ENCODE assay signal across 12 cellular contexts in genomic region chr4:147596976-147597375, GRCh38. TPM values are rescaled to one million over a fixed set of nuclear protein-coding genes. Genes with fewer than 3 reads are reported as not detected.
DNase-seq lines count a peak whose midpoint lies in the region; ATAC-seq, FAIRE-seq and TF ChIP-seq lines count a peak whose summit lies in the region.
"Had no signal": no experiment of that assay in that cellular context is flagged by ENCODE, and none has a peak within 500 bp of the region (broad histone marks: within the 10 kb centered on the region; RNA-seq: fewer than 3 reads in every experiment).

No MANE protein-coding gene starts in this region.

- no peak for ATAC-seq in HG03378 (IDR thresholded peaks at IDR 0.05; ENCODE audit: unreplicated experiment)
- ATAC-seq: natural killer cell had no signal

- H3K9me3 Mint-ChIP-seq in Caco-2 (ENCODE audit: unreplicated experiment) = no peaks in the 10 kb centered on the region
- H3K9me3 Mint-ChIP-seq: natural killer cell had no signal

- dilution Hi-C loops in keratinocyte (cut with MboI; ENCODE audit: extremely low pct_ligation_motif_present, low sequenced_read_pairs) = no loop called here

- no peak for FAIRE-seq in keratinocyte (lab: Jason Lieb, UNC)

- H4K20me1 ChIP-seq in keratinocyte (ENCODE audit: control insufficient read depth, extremely low read depth, insufficient read depth, low read length) = no peaks in the 10 kb centered on the region

- 48 to 53% methylated on average over 1 of the region's 1 CpG for WGBS in lower leg skin, 2 donors

- H3K4me2 ChIP-seq in keratinocyte (ENCODE audit: control insufficient read depth, extremely low read depth, insufficient read depth, low read depth, low read length) = peak overlapping the region; percentile 41

- no peak for TF ChIP-seq CTCF in keratinocyte (optimal IDR thresholded peaks at IDR 0.05 in 1 of 3, IDR thresholded peaks at IDR 0.05 in 1 of 3, conservative IDR thresholded peaks at IDR 0.05 in 1 of 3; ENCODE audit: extremely low read depth in 1 of 3, insufficient read depth in 2 of 3, low read length in 3 of 3)
- no peak for TF ChIP-seq CTCF in lower leg skin (IDR thresholded peaks at IDR 0.05)
- TF ChIP-seq CTCF in Caco-2 (IDR thresholded peaks at IDR 0.05; ENCODE audit: insufficient read depth in 1 of 2, low read depth in 1 of 2, low read length in 1 of 2, severe bottlenecking in 1 of 2, unreplicated experiment in 1 of 2) = no peak

- H3K27me3 ChIP-seq in keratinocyte (ENCODE audit: control insufficient read depth, extremely low read depth, insufficient read depth, low read length) (no peaks in the 10 kb centered on the region), Caco-2 (replicated peaks; ENCODE audit: control insufficient read depth, insufficient read depth, low read length) (no peaks in the 10 kb centered on the region)
- H3K27me3 ChIP-seq: esophagus squamous epithelium had no signal

- no peak overlapping the region for H2AFZ ChIP-seq in keratinocyte (ENCODE audit: control insufficient read depth, low read length)

- POLR2A ChIA-PET in Caco-2 (lab: Charles Lee) = no interaction called here

- no peak overlapping the region for H3K27ac ChIP-seq in keratinocyte (ENCODE audit: control insufficient read depth, insufficient read depth, low read length)
- H3K27ac ChIP-seq: esophagus squamous epithelium had no signal

- H3K4me3 ChIP-seq in keratinocyte (ENCODE audit: control insufficient read depth in 2 of 3, extremely low read depth in 1 of 3, insufficient read depth in 2 of 3, low read depth in 1 of 3, low read length in 3 of 3) = no peak overlapping the region
- no peak overlapping the region for H3K4me3 ChIP-seq in lower leg skin (ENCODE audit: low read depth, poor library complexity, severe bottlenecking)
- no peak overlapping the region for H3K4me3 ChIP-seq in Caco-2 (ENCODE audit: low read depth, low read length)
- H3K4me3 ChIP-seq: esophagus squamous epithelium had no signal

- CTCF ChIA-PET in Caco-2 (lab: Charles Lee) = interaction anchor here (2.4 kb wide), 1 partner anchor 270 kb away, joined by 10 read pairs; no protein-coding TSS in a partner anchor

- H3K27ac Mint-ChIP-seq in Caco-2 (ENCODE audit: unreplicated experiment) = no peak overlapping the region
- H3K27ac Mint-ChIP-seq: natural killer cell had no signal

- H3K27me3 Mint-ChIP-seq in Caco-2 (ENCODE audit: insufficient read depth, unreplicated experiment) = no peaks in the 10 kb centered on the region

- H3K36me3 Mint-ChIP-seq in Caco-2 (ENCODE audit: insufficient read depth, unreplicated experiment) = no peaks in the 10 kb centered on the region
- H3K36me3 Mint-ChIP-seq: natural killer cell had no signal

- peak; percentile 29 for DNase-seq in SIG-M5 treated with dmso at 0.1 percent for 504 hours (lab: John Stamatoyannopoulos, UW; ENCODE audit: unreplicated experiment)
- no peak for DNase-seq in SIG-M5 (lab: John Stamatoyannopoulos, UW)
- peak; percentile 92 for DNase-seq in amniotic epithelial cell (ENCODE audit: low read depth)
- no peak for DNase-seq in keratinocyte (ENCODE audit: low read depth, low spot score)
- no peak for DNase-seq in lower leg skin (ENCODE audit: low spot score in 2 of 2)
- DNase-seq in stimulated activated CD4-positive, alpha-beta T cell treated with anti-CD3 and anti-CD28 coated beads, Interleukin-2, amount 100 ng/mL, for 24 hours = no peak
- DNase-seq in Caco-2 = no peak
- DNase-seq: esophagus squamous epithelium, natural killer cell, NCI-H524 treated with DMSO at 0.1 percent for 48 hours, T-helper 9 cell had no signal

- no peak for TF ChIP-seq POLR2A in lower leg skin (IDR thresholded peaks at IDR 0.05)

- intact Hi-C loops in lower leg skin (cut with DNase I; ENCODE audit: low total_unique reads) (no loop called here), Caco-2 (cut with micrococcal nuclease; ENCODE audit: unreplicated experiment) (loop anchor here (1.0 kb wide), 1 partner anchor 269 kb away; no protein-coding TSS in a partner anchor)

- H3K36me3 ChIP-seq in keratinocyte (ENCODE audit: control insufficient read depth in 2 of 2, extremely low read depth in 1 of 2, insufficient read depth in 2 of 2, low read length in 2 of 2) (no peaks in the 10 kb centered on the region), Caco-2 (ENCODE audit: control insufficient read depth, insufficient read depth, low read length) (no peaks in the 10 kb centered on the region)
- H3K36me3 ChIP-seq: esophagus squamous epithelium had no signal

- H3K4me1 ChIP-seq in keratinocyte (ENCODE audit: control insufficient read depth, extremely low read depth, insufficient read depth, low read length) = peaks cover 12% of the 10 kb centered on the region
- H3K4me1 ChIP-seq in Caco-2 = no peaks in the 10 kb centered on the region
- H3K4me1 ChIP-seq: esophagus squamous epithelium had no signal

- H3K79me2 ChIP-seq in keratinocyte (ENCODE audit: control insufficient read depth, insufficient read depth, low read length) = no peaks in the 10 kb centered on the region

- no peak overlapping the region for H3K9ac ChIP-seq in keratinocyte (ENCODE audit: control insufficient read depth, extremely low read depth, insufficient read depth, low read length)

- H3K4me3 Mint-ChIP-seq in Caco-2 (ENCODE audit: unreplicated experiment) = no peak overlapping the region
- H3K4me3 Mint-ChIP-seq: natural killer cell had no signal

- H3K9me3 ChIP-seq in keratinocyte (ENCODE audit: control insufficient read depth, low read depth, low read length) = no peaks in the 10 kb centered on the region
- no peaks in the 10 kb centered on the region for H3K9me3 ChIP-seq in Caco-2
- H3K9me3 ChIP-seq: esophagus squamous epithelium had no signal

- no TSS peak for BruUV-seq in Caco-2 (replicated peaks; lab: Mats Ljungman, UMichigan)

- H3K9me1 ChIP-seq in keratinocyte (ENCODE audit: control insufficient read depth, extremely low read depth, insufficient read depth, low read length) = no peaks in the 10 kb centered on the region

- no peaks in the 10 kb centered on the region for H3K4me1 Mint-ChIP-seq in Caco-2 (ENCODE audit: low read depth, unreplicated experiment)
- H3K4me1 Mint-ChIP-seq: natural killer cell had no signal

RNA-seq across cellular contexts. Expression of gene TMEM184C, which starts 20.2 kb away (rescaled TPM):
- polyA plus RNA-seq in keratinocyte = 18.0 to 32.2 TPM (median 22.1 TPM) in 3 replicates
- polyA plus RNA-seq in keratinocyte (2011; ENCODE audit: low read depth) = 18.9 TPM
- polyA plus RNA-seq in keratinocyte (2011; cell fraction: cytosol; rRNA removed) = 12.2 and 23.3 TPM in 2 replicates
- polyA plus RNA-seq in keratinocyte (2011; cell fraction: nucleus; rRNA removed) = 18.8 and 19.0 TPM in 2 replicates
- 20.3 and 21.1 TPM in 2 replicates for polyA plus RNA-seq in keratinocyte (2012; ENCODE audit: low replicate concordance)
- 13.5 to 40.8 TPM (median 36.4 TPM) in 3 replicates for polyA minus RNA-seq in keratinocyte
- 18.0 TPM for polyA minus RNA-seq in keratinocyte (2011; cell fraction: cytosol; rRNA and poly(A)+ RNA removed)
- polyA minus RNA-seq in keratinocyte (2011; cell fraction: nucleus; rRNA and poly(A)+ RNA removed) = 19.3 and 37.4 TPM in 2 replicates
- total RNA-seq in lower leg skin (10 to 100 TPM; 21.1 to 27.0 (median 25.0) TPM), Caco-2 (2022) (36.2 and 38.1 TPM in 2 replicates)

Comparison
In these comparisons a context has a peak if more than half of its experiments do, and no peak if none do; other contexts are left out.
1. DNase-seq: peak in SIG-M5 treated with dmso at 0.1 percent for 504 hours (single experiment) and amniotic epithelial cell (single experiment); none in SIG-M5 (single experiment), keratinocyte (single experiment), lower leg skin (0 of 2), stimulated activated CD4-positive, alpha-beta T cell treated with anti-CD3 and anti-CD28 coated beads, Interleukin-2, amount 100 ng/mL, for 24 hours (0 of 2) and Caco-2 (0 of 2).